In genomic region chr17:82204831-82205719, GRCh38 we compare ENCODE assay signal across 1 cellular context.
TF ChIP-seq lines count a peak whose summit lies in the region.

No MANE protein-coding gene starts in this region.

TF ChIP-seq in GM23338, 12 proteins besides CTCF, POLR2A, EP300 and RAD21 (continued from another document):
- TF ChIP-seq, protein P1, sequence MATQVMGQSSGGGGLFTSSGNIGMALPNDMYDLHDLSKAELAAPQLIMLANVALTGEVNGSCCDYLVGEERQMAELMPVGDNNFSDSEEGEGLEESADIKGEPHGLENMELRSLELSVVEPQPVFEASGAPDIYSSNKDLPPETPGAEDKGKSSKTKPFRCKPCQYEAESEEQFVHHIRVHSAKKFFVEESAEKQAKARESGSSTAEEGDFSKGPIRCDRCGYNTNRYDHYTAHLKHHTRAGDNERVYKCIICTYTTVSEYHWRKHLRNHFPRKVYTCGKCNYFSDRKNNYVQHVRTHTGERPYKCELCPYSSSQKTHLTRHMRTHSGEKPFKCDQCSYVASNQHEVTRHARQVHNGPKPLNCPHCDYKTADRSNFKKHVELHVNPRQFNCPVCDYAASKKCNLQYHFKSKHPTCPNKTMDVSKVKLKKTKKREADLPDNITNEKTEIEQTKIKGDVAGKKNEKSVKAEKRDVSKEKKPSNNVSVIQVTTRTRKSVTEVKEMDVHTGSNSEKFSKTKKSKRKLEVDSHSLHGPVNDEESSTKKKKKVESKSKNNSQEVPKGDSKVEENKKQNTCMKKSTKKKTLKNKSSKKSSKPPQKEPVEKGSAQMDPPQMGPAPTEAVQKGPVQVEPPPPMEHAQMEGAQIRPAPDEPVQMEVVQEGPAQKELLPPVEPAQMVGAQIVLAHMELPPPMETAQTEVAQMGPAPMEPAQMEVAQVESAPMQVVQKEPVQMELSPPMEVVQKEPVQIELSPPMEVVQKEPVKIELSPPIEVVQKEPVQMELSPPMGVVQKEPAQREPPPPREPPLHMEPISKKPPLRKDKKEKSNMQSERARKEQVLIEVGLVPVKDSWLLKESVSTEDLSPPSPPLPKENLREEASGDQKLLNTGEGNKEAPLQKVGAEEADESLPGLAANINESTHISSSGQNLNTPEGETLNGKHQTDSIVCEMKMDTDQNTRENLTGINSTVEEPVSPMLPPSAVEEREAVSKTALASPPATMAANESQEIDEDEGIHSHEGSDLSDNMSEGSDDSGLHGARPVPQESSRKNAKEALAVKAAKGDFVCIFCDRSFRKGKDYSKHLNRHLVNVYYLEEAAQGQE (IDR thresholded peaks at IDR 0.05; ENCODE audit: unreplicated experiment) = no peak
- TF ChIP-seq EZH2phosphoT487 (IDR thresholded peaks at IDR 0.05; ENCODE audit: unreplicated experiment) = no peak
- no peak for TF ChIP-seq STAT1 (IDR thresholded peaks at IDR 0.05; ENCODE audit: unreplicated experiment)
- no peak for TF ChIP-seq ZNF331 (CRISPR knock-in tag; IDR thresholded peaks at IDR 0.05; ENCODE audit: low read depth)
- no peak for TF ChIP-seq EZH2 (IDR thresholded peaks at IDR 0.05; ENCODE audit: low read depth, unreplicated experiment)
